In genomic region chr13:108968566-108968965, GRCh38 we compare ENCODE assay signal across 29 cellular contexts.
"Had no signal": no experiment of that assay in that cellular context is flagged by ENCODE, and none has a peak within 500 bp of the region (broad histone marks: within the 10 kb centered on the region; RNA-seq: fewer than 3 reads in every experiment).

No MANE protein-coding gene starts in this region.

- DNase-seq: activated CD4-positive, alpha-beta memory T cell treated with anti-CD3 and anti-CD28 coated beads, Interleukin-2, amount 10 ng/mL, durations not matched to agents 7 days and 5 days; activated CD4-positive, alpha-beta T cell treated with anti-CD3 and anti-CD28 coated beads, Interleukin-2, amount 50 U/mL, for 1 hour; activated CD4-positive, CD25-positive, alpha-beta regulatory T cell; activated CD8-positive, alpha-beta memory T cell treated with anti-CD3 and anti-CD28 coated beads, Interleukin-2, amount 50 U/mL, for 4 hours; activated gamma-delta T cell treated with Interleukin-2 at 50 U/mL for 16 hours; activated naive CD4-positive, alpha-beta T cell treated with anti-CD3 and anti-CD28 coated beads, Interleukin-2, amount 10 ng/mL, durations not matched to agents 7 days and 5 days; activated naive CD8-positive, alpha-beta T cell treated with anti-CD3 and anti-CD28 coated beads for 36 hours; activated T-cell treated with anti-CD3 and anti-CD28 coated beads, Interleukin-2, amount 50 U/mL, for 72 hours; caudate nucleus; colonic mucosa; Karpas-422; MV-4-11; NCI-H1092 treated with DMSO at 0.1 percent for 48 hours; NCI-H1417 treated with DMSO at 0.1 percent for 48 hours; NCI-H1694; NCI-H2029; NCI-H2107; NCI-H2171 treated with DMSO at 0.1 percent for 48 hours; NCI-H226; NCI-H526; NCI-H82; NK-92 treated with Interleukin-12 subunit alpha and Interleukin-12 subunit beta, amount 100 ng/mL, for 24 hours; Peyer's patch; SHP77; T-helper 17 cell; T-helper 9 cell had no signal

- H3K27ac ChIP-seq: colonic mucosa, Peyer's patch, SJSA1 had no signal

- H3K27ac Mint-ChIP-seq: activated CD4-positive, alpha-beta memory T cell treated with anti-CD3 and anti-CD28 coated beads, Interleukin-2, amount 10 ng/mL, durations not matched to agents 7 days and 5 days; activated naive CD4-positive, alpha-beta T cell treated with anti-CD3 and anti-CD28 coated beads, Interleukin-2, amount 10 ng/mL, durations not matched to agents 7 days and 5 days; activated naive CD8-positive, alpha-beta T cell treated with anti-CD3 and anti-CD28 coated beads for 36 hours; activated T-cell treated with anti-CD3 and anti-CD28 coated beads, Interleukin-2, amount 50 U/mL, for 72 hours; activated T-helper 2 cell treated with anti-CD3 and anti-CD28 coated beads, Interferon-gamma antibody, Interleukin-2, Interleukin-4, amounts not matched to agents 10 μg/mL and 5 μg/mL and 100 μg/mL, durations not matched to agents 14 hours and 24 hours and 36 hours; T-helper 17 cell had no signal

- H3K4me3 ChIP-seq: colonic mucosa, Peyer's patch, SJSA1 had no signal

- H3K9me3 ChIP-seq: colonic mucosa, Peyer's patch, SJSA1 had no signal

- H3K4me3 Mint-ChIP-seq: activated CD4-positive, alpha-beta memory T cell treated with anti-CD3 and anti-CD28 coated beads, Interleukin-2, amount 10 ng/mL, durations not matched to agents 7 days and 5 days; activated naive CD4-positive, alpha-beta T cell treated with anti-CD3 and anti-CD28 coated beads, Interleukin-2, amount 10 ng/mL, durations not matched to agents 7 days and 5 days; activated naive CD8-positive, alpha-beta T cell treated with anti-CD3 and anti-CD28 coated beads for 36 hours; activated T-cell treated with anti-CD3 and anti-CD28 coated beads, Interleukin-2, amount 50 U/mL, for 72 hours; T-helper 17 cell had no signal

- H3K36me3 ChIP-seq: colonic mucosa, Peyer's patch, SJSA1 had no signal

- H3K27me3 ChIP-seq: colonic mucosa, Peyer's patch, SJSA1 had no signal

- H3K9me3 Mint-ChIP-seq: activated CD4-positive, alpha-beta memory T cell treated with anti-CD3 and anti-CD28 coated beads, Interleukin-2, amount 10 ng/mL, durations not matched to agents 7 days and 5 days; activated naive CD4-positive, alpha-beta T cell treated with anti-CD3 and anti-CD28 coated beads, Interleukin-2, amount 10 ng/mL, durations not matched to agents 7 days and 5 days; activated naive CD8-positive, alpha-beta T cell treated with anti-CD3 and anti-CD28 coated beads for 36 hours; activated T-cell treated with anti-CD3 and anti-CD28 coated beads, Interleukin-2, amount 50 U/mL, for 72 hours; activated T-helper 2 cell treated with anti-CD3 and anti-CD28 coated beads, Interferon-gamma antibody, Interleukin-2, Interleukin-4, amounts not matched to agents 10 μg/mL and 5 μg/mL and 100 μg/mL, durations not matched to agents 14 hours and 24 hours and 36 hours had no signal

- H3K4me1 Mint-ChIP-seq: activated CD4-positive, alpha-beta memory T cell treated with anti-CD3 and anti-CD28 coated beads, Interleukin-2, amount 10 ng/mL, durations not matched to agents 7 days and 5 days; activated naive CD4-positive, alpha-beta T cell treated with anti-CD3 and anti-CD28 coated beads, Interleukin-2, amount 10 ng/mL, durations not matched to agents 7 days and 5 days; activated naive CD8-positive, alpha-beta T cell treated with anti-CD3 and anti-CD28 coated beads for 36 hours had no signal

- ATAC-seq: activated T-cell treated with anti-CD3 and anti-CD28 coated beads, Interleukin-2, amount 50 U/mL, for 72 hours; SK-N-SH treated with all-trans-retinoic acid at 6 μM for 48 hours; T-helper 17 cell had no signal

- H3K36me3 Mint-ChIP-seq: activated naive CD4-positive, alpha-beta T cell treated with anti-CD3 and anti-CD28 coated beads, Interleukin-2, amount 10 ng/mL, durations not matched to agents 7 days and 5 days; activated naive CD8-positive, alpha-beta T cell treated with anti-CD3 and anti-CD28 coated beads for 36 hours had no signal

- H3K27me3 Mint-ChIP-seq: activated CD4-positive, alpha-beta memory T cell treated with anti-CD3 and anti-CD28 coated beads, Interleukin-2, amount 10 ng/mL, durations not matched to agents 7 days and 5 days; activated naive CD4-positive, alpha-beta T cell treated with anti-CD3 and anti-CD28 coated beads, Interleukin-2, amount 10 ng/mL, durations not matched to agents 7 days and 5 days; activated naive CD8-positive, alpha-beta T cell treated with anti-CD3 and anti-CD28 coated beads for 36 hours had no signal

- H3K4me1 ChIP-seq: colonic mucosa, Peyer's patch had no signal
